Comparison of ENCODE assay signal across 1 cellular context in the genomic region with DNA sequence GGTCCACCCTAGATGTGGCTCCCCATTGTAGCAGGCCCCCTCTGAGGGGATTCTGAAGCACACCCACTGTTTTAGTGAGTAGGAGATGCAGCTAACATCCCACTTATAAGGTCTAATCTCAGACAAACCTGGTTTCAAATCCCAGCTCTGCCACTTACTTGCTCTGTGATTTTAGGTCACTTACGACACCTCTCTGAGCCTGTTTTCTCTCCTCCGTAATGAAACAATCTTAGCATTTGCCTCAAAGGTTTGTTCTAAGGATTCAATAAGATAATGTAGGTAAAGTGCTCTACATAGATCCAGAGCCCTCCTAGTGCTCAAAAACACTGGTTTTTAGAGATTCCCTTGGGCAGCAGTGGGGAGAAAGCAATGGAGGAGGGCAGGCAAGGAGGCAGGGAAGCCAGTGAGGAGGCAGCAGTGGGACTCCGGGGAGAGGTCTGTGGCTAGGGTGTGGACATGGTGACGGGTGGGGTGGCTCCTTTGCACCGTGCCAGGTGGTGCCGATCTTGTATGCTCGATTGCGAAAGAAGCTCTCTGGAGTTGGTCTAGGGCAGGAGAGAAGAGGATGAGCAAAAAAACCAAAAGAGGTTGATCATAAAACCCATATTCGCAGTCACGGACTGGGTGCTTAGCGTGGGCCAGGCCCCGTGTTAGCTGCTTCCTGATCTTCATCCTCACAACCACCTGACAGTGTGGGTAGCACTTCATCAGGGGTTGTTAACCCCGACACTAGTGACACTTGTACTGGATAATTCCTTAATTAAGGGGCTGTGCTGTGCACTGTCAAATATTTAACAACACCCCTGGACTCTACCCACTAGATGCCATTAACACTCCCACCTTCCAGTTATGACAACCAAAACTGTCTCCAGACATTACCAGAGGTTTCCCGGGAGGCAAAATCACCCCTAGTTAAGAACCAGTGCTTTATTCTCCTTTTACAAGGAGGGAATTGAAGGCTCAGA.
TF ChIP-seq lines count a peak whose summit lies in the region.

No MANE protein-coding gene starts in this region.

TF ChIP-seq in HepG2, 621 proteins besides CTCF, POLR2A, EP300 and RAD21 (continued from another document and continues in another):
- TF ChIP-seq ZNF318 (CRISPR knock-in tag; IDR thresholded peaks at IDR 0.05) (no peak), ZNF782 (CRISPR knock-in tag; IDR thresholded peaks at IDR 0.05; ENCODE audit: borderline replicate concordance) (no peak), TP53 (CRISPR knock-in tag; conservative IDR thresholded peaks at IDR 0.05) (no peak), ZNF512 (CRISPR knock-in tag; IDR thresholded peaks at IDR 0.05) (0 out of 2 replicates have a peak, but pooled peaks have one; percentile 19), FOXJ3 (CRISPR knock-in tag; IDR thresholded peaks at IDR 0.05; ENCODE audit: borderline replicate concordance) (no peak), PPARG (CRISPR knock-in tag; conservative IDR thresholded peaks at IDR 0.05) (no peak), NCOA2 (CRISPR knock-in tag; IDR thresholded peaks at IDR 0.05) (no peak), ZNF484 (CRISPR knock-in tag; IDR thresholded peaks at IDR 0.05; ENCODE audit: borderline replicate concordance, low read depth) (no peak; the same call in 1 of the 2 replicates), EHMT2 (IDR thresholded peaks at IDR 0.05; ENCODE audit: borderline replicate concordance, low read depth, low read length) (0 out of 2 replicates have a peak, but pooled peaks have one; percentile 6), ZNF772 (CRISPR knock-in tag; IDR thresholded peaks at IDR 0.05) (no peak), MAF1 (CRISPR knock-in tag; IDR thresholded peaks at IDR 0.05; ENCODE audit: borderline replicate concordance) (no peak), NCOA1 (CRISPR knock-in tag; IDR thresholded peaks at IDR 0.05) (no peak), ERF (CRISPR knock-in tag; IDR thresholded peaks at IDR 0.05) (no peak), ZNF382 (CRISPR knock-in tag; IDR thresholded peaks at IDR 0.05; ENCODE audit: borderline replicate concordance) (no peak), NONO (IDR thresholded peaks at IDR 0.05) (no peak), NONO (CRISPR knock-in tag; conservative IDR thresholded peaks at IDR 0.05) (peak; percentile 28), KDM6A (CRISPR knock-in tag; IDR thresholded peaks at IDR 0.05; ENCODE audit: low read depth) (no peak), GLMP (CRISPR knock-in tag; IDR thresholded peaks at IDR 0.05; ENCODE audit: borderline replicate concordance) (no peak), ZEB1 (IDR thresholded peaks at IDR 0.05; ENCODE audit: insufficient replicate concordance, low read depth) (no peak), HNRNPL (IDR thresholded peaks at IDR 0.05; ENCODE audit: low read depth, low read length) (no peak), ZNF3 (CRISPR knock-in tag; IDR thresholded peaks at IDR 0.05) (no peak; the same call in 1 of the 2 replicates), ZBTB46 (CRISPR knock-in tag; IDR thresholded peaks at IDR 0.05; ENCODE audit: borderline replicate concordance) (no peak; the same call in 1 of the 2 replicates), NR3C1 (CRISPR knock-in tag; IDR thresholded peaks at IDR 0.05) (no peak), DZIP1 (CRISPR knock-in tag; IDR thresholded peaks at IDR 0.05) (no peak), ZNF280B (CRISPR knock-in tag; IDR thresholded peaks at IDR 0.05; ENCODE audit: borderline replicate concordance) (no peak), ZNF780A (CRISPR knock-in tag; IDR thresholded peaks at IDR 0.05) (no peak), RCOR2 (CRISPR knock-in tag; IDR thresholded peaks at IDR 0.05) (no peak), ZNF432 (CRISPR knock-in tag; IDR thresholded peaks at IDR 0.05; ENCODE audit: borderline replicate concordance) (no peak), TEAD3 (CRISPR knock-in tag; optimal IDR thresholded peaks at IDR 0.05; ENCODE audit: borderline replicate concordance) (peak; percentile 6), KDM2A (CRISPR knock-in tag; IDR thresholded peaks at IDR 0.05; ENCODE audit: borderline replicate concordance, low read depth) (peak; percentile 7; the same call in 1 of the 2 replicates)
- TF ChIP-seq, protein P1, sequence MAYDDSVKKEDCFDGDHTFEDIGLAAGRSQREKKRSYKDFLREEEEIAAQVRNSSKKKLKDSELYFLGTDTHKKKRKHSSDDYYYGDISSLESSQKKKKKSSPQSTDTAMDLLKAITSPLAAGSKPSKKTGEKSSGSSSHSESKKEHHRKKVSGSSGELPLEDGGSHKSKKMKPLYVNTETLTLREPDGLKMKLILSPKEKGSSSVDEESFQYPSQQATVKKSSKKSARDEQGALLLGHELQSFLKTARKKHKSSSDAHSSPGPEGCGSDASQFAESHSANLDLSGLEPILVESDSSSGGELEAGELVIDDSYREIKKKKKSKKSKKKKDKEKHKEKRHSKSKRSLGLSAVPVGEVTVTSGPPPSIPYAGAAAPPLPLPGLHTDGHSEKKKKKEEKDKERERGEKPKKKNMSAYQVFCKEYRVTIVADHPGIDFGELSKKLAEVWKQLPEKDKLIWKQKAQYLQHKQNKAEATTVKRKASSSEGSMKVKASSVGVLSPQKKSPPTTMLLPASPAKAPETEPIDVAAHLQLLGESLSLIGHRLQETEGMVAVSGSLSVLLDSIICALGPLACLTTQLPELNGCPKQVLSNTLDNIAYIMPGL (CRISPR knock-in tag; IDR thresholded peaks at IDR 0.05; ENCODE audit: borderline replicate concordance in 1 of 2, low read depth in 1 of 2), result no peak; a peak in 2 of 4 replicates
- TF ChIP-seq, protein P2, sequence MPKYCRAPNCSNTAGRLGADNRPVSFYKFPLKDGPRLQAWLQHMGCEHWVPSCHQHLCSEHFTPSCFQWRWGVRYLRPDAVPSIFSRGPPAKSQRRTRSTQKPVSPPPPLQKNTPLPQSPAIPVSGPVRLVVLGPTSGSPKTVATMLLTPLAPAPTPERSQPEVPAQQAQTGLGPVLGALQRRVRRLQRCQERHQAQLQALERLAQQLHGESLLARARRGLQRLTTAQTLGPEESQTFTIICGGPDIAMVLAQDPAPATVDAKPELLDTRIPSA (CRISPR knock-in tag; IDR thresholded peaks at IDR 0.05; ENCODE audit: borderline replicate concordance), result peak; percentile 62; the same call in 1 of the 2 replicates
